ENCODE assay signal across 21 cellular contexts in the genomic region with DNA sequence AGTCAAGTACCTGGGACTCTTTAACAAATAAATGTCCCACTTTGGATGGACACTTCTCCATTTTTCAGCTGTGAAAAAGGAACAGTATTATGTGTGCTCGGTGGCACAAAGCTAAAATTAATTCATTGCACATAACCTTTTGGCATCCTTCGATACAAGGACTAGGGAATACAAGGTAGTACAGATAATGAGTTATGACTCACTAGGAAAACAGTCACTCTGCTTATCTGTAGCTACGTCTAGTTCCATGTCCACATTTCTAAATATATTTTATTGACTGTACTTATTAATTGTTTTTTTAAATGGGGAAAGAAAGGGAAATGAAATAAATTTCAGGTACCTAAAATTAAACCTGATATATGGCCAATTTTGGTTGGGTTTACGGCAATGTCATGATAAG. TPM values are rescaled to one million over a fixed set of nuclear protein-coding genes. Genes with fewer than 3 reads are reported as not detected.
DNase-seq lines count a peak whose midpoint lies in the region; ATAC-seq, FAIRE-seq and TF ChIP-seq lines count a peak whose summit lies in the region.
"Had no signal": no experiment of that assay in that cellular context is flagged by ENCODE, and none has a peak within 500 bp of the region (broad histone marks: within the 10 kb centered on the region; RNA-seq: fewer than 3 reads in every experiment).

No MANE protein-coding gene starts in this region.

- ATAC-seq in HepG2 (no peak), HG03432 (IDR thresholded peaks at IDR 0.05; ENCODE audit: unreplicated experiment) (no peak)
- ATAC-seq: activated CD4-positive, CD25-positive, alpha-beta regulatory T cell treated with anti-CD3 and anti-CD28 coated beads, Interleukin-2, amount 50 U/mL, for 24 hours had no signal

- intact Hi-C loops in HepG2 (cut with micrococcal nuclease; ENCODE audit: unreplicated experiment): no loop called here

- no peak for DNase-seq in SK-N-SH
- peak; percentile 33 for DNase-seq in fibroblast of pulmonary artery (ENCODE audit: low read depth)
- peak; percentile 12 for DNase-seq in HepG2 (ENCODE audit: low spot score)
- DNase-seq in putamen (ENCODE audit: low spot score): no peak
- no peak for DNase-seq in NCI-H446 (lab: John Stamatoyannopoulos, UW)
- DNase-seq in Karpas-422: no peak
- DNase-seq: activated CD8-positive, alpha-beta memory T cell treated with anti-CD3 and anti-CD28 coated beads for 24 hours; activated gamma-delta T cell treated with Interleukin-2 at 50 U/mL for 16 hours; activated T-cell treated with anti-CD3 and anti-CD28 coated beads, Interleukin-2, amount 50 U/mL, for 1 hour; CD4-positive, alpha-beta T cell; endodermal cell; KBM-7; NCI-H187 treated with DMSO at 0.1 percent for 48 hours; NCI-H82; SW 1271; upper lobe of left lung had no signal

- WGBS in SK-N-SH (ENCODE audit: low lambda C conversion rate): 32% methylated on average over 4 of the region's 4 CpGs
- WGBS in HepG2 (ENCODE audit: low lambda C conversion rate): 32% methylated on average over 4 of the region's 4 CpGs

- H3K4me3 ChIP-seq in HEK293 (ENCODE audit: low read depth, low read length): no peak overlapping the region
- H3K4me3 ChIP-seq in SK-N-SH (ENCODE audit: low read depth in 2 of 2, low read length in 1 of 2): no peak overlapping the region
- H3K4me3 ChIP-seq in fibroblast of pulmonary artery (replicated peaks; ENCODE audit: low read depth, low read length): no peak overlapping the region
- H3K4me3 ChIP-seq in HepG2 (replicated peaks in 1 of 3; ENCODE audit: insufficient read depth in 1 of 3, low read depth in 2 of 3, low read length in 3 of 3): no peak overlapping the region
- no peak overlapping the region for H3K4me3 ChIP-seq in Karpas-422 (ENCODE audit: low read length)
- H3K4me3 ChIP-seq: breast epithelium, coronary artery, upper lobe of left lung had no signal

- TF ChIP-seq POLR2A in HepG2 (IDR thresholded peaks at IDR 0.05; ENCODE audit: insufficient read depth in 1 of 2, low read depth in 2 of 2, low read length in 2 of 2): no peak

- H2AFZ ChIP-seq in SK-N-SH (ENCODE audit: low read depth) (no peak overlapping the region), HepG2 (ENCODE audit: low read length) (no peak overlapping the region), Karpas-422 (ENCODE audit: low read length) (no peak overlapping the region)

- H3K27ac ChIP-seq in HEK293 (ENCODE audit: extremely low read depth, low read depth, low read length) (no peak overlapping the region), SK-N-SH (ENCODE audit: low read depth in 2 of 2, low read length in 1 of 2) (no peak overlapping the region), HepG2 (ENCODE audit: extremely low read length, insufficient read depth, low read length) (no peak overlapping the region), Karpas-422 (ENCODE audit: low read length) (no peak overlapping the region)
- H3K27ac ChIP-seq: breast epithelium, coronary artery, upper lobe of left lung had no signal

- H3K9me2 ChIP-seq in SK-N-SH (no peaks in the 10 kb centered on the region), Karpas-422 (replicated peaks; ENCODE audit: insufficient read depth, low read length) (no peaks in the 10 kb centered on the region)

- H3K4me1 ChIP-seq in HEK293 (ENCODE audit: control insufficient read depth, insufficient read depth, low read length): peaks cover 8% of the 10 kb centered on the region; the same call in 1 of the 2 replicates
- no peaks in the 10 kb centered on the region; a peak in 1 of 4 replicates for H3K4me1 ChIP-seq in SK-N-SH (ENCODE audit: control insufficient read depth in 1 of 2, insufficient read depth in 2 of 2, low read depth in 1 of 2, low read length in 1 of 2)
- H3K4me1 ChIP-seq in HepG2 (ENCODE audit: insufficient read depth, low read length): peaks cover 5% of the 10 kb centered on the region; the same call in 1 of the 2 replicates
- H3K4me1 ChIP-seq in Karpas-422 (ENCODE audit: low read length): peaks cover 4% of the 10 kb centered on the region
- H3K4me1 ChIP-seq: breast epithelium, upper lobe of left lung had no signal

- in situ Hi-C loops in HepG2 (cut with HindIII; ENCODE audit: extremely low pct_ligation_motif_present, low pct_unique_long_range_greater_than_20kb): no loop called here

- TF ChIP-seq EP300 in SK-N-SH (IDR thresholded peaks at IDR 0.05; ENCODE audit: borderline replicate concordance in 1 of 2, low read depth in 1 of 2, low read length in 1 of 2) (no peak), HepG2 (IDR thresholded peaks at IDR 0.05; ENCODE audit: low read depth in 2 of 2, low read length in 2 of 2) (no peak), HepG2 (CRISPR knock-in tag; IDR thresholded peaks at IDR 0.05; ENCODE audit: borderline replicate concordance) (no peak)

- BruUV-seq in HepG2 (replicated peaks; lab: Mats Ljungman, UMichigan): no TSS peak

- no peaks in the 10 kb centered on the region for H3F3A ChIP-seq in SK-N-SH (replicated peaks; ENCODE audit: insufficient read depth)

- H3K9me3 ChIP-seq in HEK293 (ENCODE audit: control insufficient read depth, insufficient read depth, low read depth, low read length): no peaks in the 10 kb centered on the region
- H3K9me3 ChIP-seq in SK-N-SH: no peaks in the 10 kb centered on the region
- no peaks in the 10 kb centered on the region for H3K9me3 ChIP-seq in HepG2 (ENCODE audit: low read length)
- no peaks in the 10 kb centered on the region for H3K9me3 ChIP-seq in Karpas-422 (ENCODE audit: low read length)
- H3K9me3 ChIP-seq: breast epithelium, upper lobe of left lung had no signal

- H3K36me3 ChIP-seq in HEK293 (ENCODE audit: control insufficient read depth in 2 of 2, insufficient read depth in 1 of 2, low read length in 2 of 2) (no peaks in the 10 kb centered on the region), SK-N-SH (replicated peaks in 1 of 2; ENCODE audit: control insufficient read depth in 1 of 2, insufficient read depth in 2 of 2, low read length in 1 of 2) (no peaks in the 10 kb centered on the region), HepG2 (replicated peaks in 1 of 2; ENCODE audit: control insufficient read depth in 1 of 2, insufficient read depth in 2 of 2, low read length in 2 of 2) (no peaks in the 10 kb centered on the region), Karpas-422 (ENCODE audit: insufficient read depth, low read length) (no peaks in the 10 kb centered on the region)
- H3K36me3 ChIP-seq: breast epithelium, upper lobe of left lung had no signal

- H3K9ac ChIP-seq in SK-N-SH: no peak overlapping the region
- H3K9ac ChIP-seq in HepG2 (ENCODE audit: insufficient read depth, low read depth, low read length): no peak overlapping the region
- no peak overlapping the region for H3K9ac ChIP-seq in Karpas-422 (ENCODE audit: low read length)

- TF ChIP-seq RAD21 in SK-N-SH (IDR thresholded peaks at IDR 0.05; ENCODE audit: low read length): no peak
- TF ChIP-seq RAD21 in HepG2 (CRISPR knock-in tag; IDR thresholded peaks at IDR 0.05): no peak

- TF ChIP-seq CTCF in HEK293 (tag by site-specific recombination; IDR thresholded peaks at IDR 0.05) (no peak), SK-N-SH (IDR thresholded peaks at IDR 0.05) (no peak), fibroblast of pulmonary artery (IDR thresholded peaks at IDR 0.05; ENCODE audit: low read length, missing control alignments) (no peak), HepG2 (CRISPR knock-in tag; IDR thresholded peaks at IDR 0.05) (no peak)

- no peak for FAIRE-seq in HepG2 (lab: Jason Lieb, UNC)

- H3K4me2 ChIP-seq in SK-N-SH (no peak overlapping the region), HepG2 (ENCODE audit: low read depth, low read length) (no peak overlapping the region), Karpas-422 (ENCODE audit: low read depth, low read length, poor library complexity, severe bottlenecking) (no peak overlapping the region)

- CTCF ChIA-PET in HEK293 (lab: Yijun Ruan, JAX) (interaction anchor here (1.0 to 1.5 kb wide), 2 partner anchors 15 to 181 kb away, joined by 3 to 4 read pairs; no protein-coding TSS in a partner anchor), SK-N-SH (lab: Yijun Ruan, JAX) (interaction anchor here (1.4 kb wide), 1 partner anchor 180 kb away, joined by 3 read pairs; no protein-coding TSS in a partner anchor), HepG2 (lab: Yijun Ruan, JAX; ENCODE audit: low intra/inter-chr PET ratio, low total read pairs) (no interaction called here)

- H4K20me1 ChIP-seq in SK-N-SH (ENCODE audit: insufficient read depth) (no peaks in the 10 kb centered on the region), HepG2 (ENCODE audit: insufficient read depth, low read length) (no peaks in the 10 kb centered on the region), Karpas-422 (ENCODE audit: insufficient read depth, low read depth, low read length) (no peaks in the 10 kb centered on the region)

- POLR2A ChIA-PET in HEK293 (lab: Yijun Ruan, JAX): no interaction called here
- POLR2A ChIA-PET in SK-N-SH (lab: Yijun Ruan, JAX): no interaction called here
- POLR2A ChIA-PET in HepG2 (lab: Yijun Ruan, JAX): no interaction called here

- H3K79me2 ChIP-seq in SK-N-SH (ENCODE audit: insufficient read depth) (no peaks in the 10 kb centered on the region), HepG2 (ENCODE audit: insufficient read depth, low read length) (no peaks in the 10 kb centered on the region), Karpas-422 (ENCODE audit: low read length) (no peaks in the 10 kb centered on the region)

- H3K27me3 ChIP-seq in SK-N-SH (ENCODE audit: insufficient read depth) (no peaks in the 10 kb centered on the region), HepG2 (ENCODE audit: control insufficient read depth in 1 of 2, insufficient read depth in 2 of 2, low read length in 2 of 2) (no peaks in the 10 kb centered on the region), Karpas-422 (ENCODE audit: low read length) (no peaks in the 10 kb centered on the region)
- H3K27me3 ChIP-seq: breast epithelium, upper lobe of left lung had no signal

RNA-seq across cellular contexts. Expression of a gene that starts 35.2 kb away (rescaled TPM):
- polyA plus RNA-seq in SK-N-SH (2012; rRNA removed) (6.2 and 9.2 TPM in 2 replicates), HepG2 (2011; rRNA removed) (4.9 and 5.1 TPM in 2 replicates)
- polyA plus RNA-seq in SK-N-SH (2012; cell fraction: cytosol; rRNA removed): 6.4 and 6.7 TPM in 2 replicates
- 14.5 and 24.9 TPM in 2 replicates for polyA plus RNA-seq in SK-N-SH (2012; cell fraction: nucleus; rRNA removed)
- 7.5 and 9.9 TPM in 2 replicates for total RNA-seq in HepG2 (2016; rRNA removed; fragmentation: Illumina TruSeq; extraction: Trizol)
- total RNA-seq in HepG2 (2016; cell fraction: cytosol; rRNA removed; fragmentation: Illumina TruSeq; extraction: Trizol; ENCODE audit: low read depth): 3.7 and 5.0 TPM in 2 replicates
- total RNA-seq in HepG2 (2016; cell fraction: insoluble cytoplasmic fraction; rRNA removed; fragmentation: Illumina TruSeq; extraction: Trizol): 7.7 and 8.8 TPM in 2 replicates
- 5.1 and 5.2 TPM in 2 replicates for total RNA-seq in HepG2 (2016; cell fraction: membrane; rRNA removed; fragmentation: Illumina TruSeq; extraction: Trizol)
- 17.1 and 17.8 TPM in 2 replicates for total RNA-seq in HepG2 (2016; cell fraction: nucleus; rRNA removed; fragmentation: Illumina TruSeq; extraction: Trizol)
- polyA plus RNA-seq in HepG2 (2011; cell fraction: cytosol; rRNA removed): 1.9 and 3.1 TPM in 2 replicates
- 6.8 and 8.2 TPM in 2 replicates for polyA plus RNA-seq in HepG2 (2011; cell fraction: nucleus; rRNA removed)
- polyA plus RNA-seq in HepG2 (2012): 4.2 and 5.6 TPM in 2 replicates
- 0.61 and 0.63 TPM in 2 replicates for polyA plus RNA-seq in HepG2 (2016; cell fraction: cytosol; fragmentation: Illumina TruSeq; extraction: Trizol; ENCODE audit: low read depth)
- 5.5 and 5.8 TPM in 2 replicates for polyA plus RNA-seq in HepG2 (2016; cell fraction: insoluble cytoplasmic fraction; fragmentation: Illumina TruSeq; extraction: Trizol; ENCODE audit: low read depth)
- polyA plus RNA-seq in HepG2 (2016; cell fraction: membrane; fragmentation: Illumina TruSeq; extraction: Trizol; ENCODE audit: low read depth): 1.6 and 2.2 TPM in 2 replicates
- 14.4 and 15.4 TPM in 2 replicates for polyA plus RNA-seq in HepG2 (2016; cell fraction: nucleus; fragmentation: Illumina TruSeq; extraction: Trizol; ENCODE audit: insufficient read depth, low read depth)
- polyA minus RNA-seq in HepG2 (2011; rRNA and poly(A)+ RNA removed; ENCODE audit: low replicate concordance): 8.8 and 19.5 TPM in 2 replicates
- polyA minus RNA-seq in HepG2 (2011; cell fraction: cytosol; rRNA and poly(A)+ RNA removed): 4.7 and 5.4 TPM in 2 replicates
- polyA minus RNA-seq in HepG2 (2011; cell fraction: nucleus; rRNA and poly(A)+ RNA removed): 25.2 and 36.4 TPM in 2 replicates
- not detected in 2 replicates for total RNA-seq in Karpas-422 (2014; rRNA removed; shearing (Covaris generic); ENCODE audit: low replicate concordance)

Comparison
In these comparisons a context has a peak if more than half of its experiments do, and no peak if none do; other contexts are left out.
1. DNase-seq: peak in fibroblast of pulmonary artery (single experiment) and HepG2 (single experiment); none in SK-N-SH (single experiment), putamen (single experiment), NCI-H446 (0 of 2) and Karpas-422 (single experiment).